1 cellular context compared by ENCODE assay signal in genomic region chr15:68310178-68310810, GRCh38.
TF ChIP-seq lines count a peak whose summit lies in the region.

No MANE protein-coding gene starts in this region.

TF ChIP-seq in SK-N-SH, 30 proteins besides CTCF, POLR2A, EP300 and RAD21 (continued from another document):
- TF ChIP-seq IRF3 (IDR thresholded peaks at IDR 0.05; ENCODE audit: low read depth, low read length) (no peak), TCF12 (IDR thresholded peaks at IDR 0.05) (no peak), MXI1 (IDR thresholded peaks at IDR 0.05; ENCODE audit: low read depth, low read length) (0 out of 2 replicates have a peak, but pooled peaks have one; percentile 41), CHD2 (IDR thresholded peaks at IDR 0.05; ENCODE audit: low read length, partially characterized antibody) (peak; percentile 8)
